In the genomic region with DNA sequence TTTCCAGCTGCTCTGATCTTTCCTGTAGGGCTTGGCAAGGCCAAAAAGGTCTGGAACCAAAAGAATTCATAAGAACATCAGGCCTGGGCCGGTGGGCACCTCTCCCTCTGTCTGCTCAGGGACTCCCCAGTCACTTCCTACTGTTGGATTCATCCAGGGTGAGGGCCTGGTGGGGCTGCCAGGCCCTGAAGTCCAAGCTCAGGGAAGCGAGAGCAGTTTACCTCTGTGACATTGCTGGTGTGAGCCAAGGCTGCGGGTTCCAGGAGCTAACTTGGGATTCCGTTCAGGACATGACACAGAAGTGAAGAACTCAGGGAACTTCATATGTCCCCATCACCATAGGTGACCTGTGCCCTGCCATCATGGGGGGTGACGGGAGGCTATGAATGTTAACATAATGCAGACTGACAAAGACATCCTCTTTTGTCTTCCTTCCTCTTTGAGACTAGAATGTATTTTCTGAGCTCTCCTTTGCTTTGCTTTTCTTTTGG, we compare ENCODE assay signal across 10 cellular contexts.
A peak's percentile ranks its signal among the peaks of the same experiment; 100 is the strongest.
DNase-seq lines count a peak whose midpoint lies in the region; ATAC-seq and TF ChIP-seq lines count a peak whose summit lies in the region.
"Had no signal": no experiment of that assay in that cellular context is flagged by ENCODE, and none has a peak within 500 bp of the region (broad histone marks: within the 10 kb centered on the region; RNA-seq: fewer than 3 reads in every experiment).

No MANE protein-coding gene starts in this region.

- CTCF ChIA-PET in activated naive CD4-positive, alpha-beta T cell treated with anti-CD3 and anti-CD28 coated beads for 36 hours (lab: Charles Lee) = interaction anchor here (0.8 to 1.7 kb wide), 4 partner anchors 9 to 336 kb away, joined by 3 to 6 read pairs (median 4); no protein-coding TSS in a partner anchor

- no peak for TF ChIP-seq CTCF in lung (IDR thresholded peaks at IDR 0.05; ENCODE audit: control extremely low read depth, extremely low read depth)
- TF ChIP-seq CTCF in thoracic aorta (IDR thresholded peaks at IDR 0.05) = no peak

- peaks cover 10% of the 10 kb centered on the region in 2 donors for H3K4me1 ChIP-seq in lung (ENCODE audit: control insufficient read depth in 2 of 2, insufficient read depth in 2 of 2, low read length in 2 of 2)
- H3K4me1 ChIP-seq in thoracic aorta (ENCODE audit: control insufficient read depth in 1 of 2, low read depth in 2 of 2) = peaks cover 28 to 37% of the 10 kb centered on the region in 2 donors

- H3K9me3 Mint-ChIP-seq in activated naive CD4-positive, alpha-beta T cell treated with anti-CD3 and anti-CD28 coated beads for 36 hours = no peaks in the 10 kb centered on the region

- 36 to 81% (median 49%) methylated on average over 5 of the region's 5 CpGs for WGBS in adipose tissue, 3 donors
- 50 to 64% methylated on average over 5 of the region's 5 CpGs for WGBS in lung, 2 donors

- ATAC-seq in lung (ENCODE audit: insufficient read depth, low FRiP score) = no peak
- ATAC-seq in thoracic aorta (ENCODE audit: insufficient number of reproducible peaks, low FRiP score, low read depth) = no peak

- H3K36me3 Mint-ChIP-seq in activated naive CD4-positive, alpha-beta T cell treated with anti-CD3 and anti-CD28 coated beads for 36 hours (ENCODE audit: low read depth) = no peaks in the 10 kb centered on the region

- H3K36me3 ChIP-seq in lung (ENCODE audit: control insufficient read depth in 2 of 2, insufficient read depth in 2 of 2, low read length in 2 of 2) (no peaks in the 10 kb centered on the region), thoracic aorta (no peaks in the 10 kb centered on the region)

- peak; percentile 38 for DNase-seq in NCI-H510A treated with DMSO at 0.1 percent for 48 hours (lab: John Stamatoyannopoulos, UW)
- DNase-seq in NCI-H510A (lab: John Stamatoyannopoulos, UW) = no peak
- DNase-seq in lung (ENCODE audit: low spot score) = no peak
- no peak for DNase-seq in thoracic aorta (ENCODE audit: low spot score)
- no peak for DNase-seq in activated gamma-delta T cell (lab: John Stamatoyannopoulos, UW)
- no peak for DNase-seq in activated CD8-positive, alpha-beta memory T cell treated with anti-CD3 and anti-CD28 coated beads, Interleukin-2, amount 50 U/mL, for 4 hours
- DNase-seq in activated naive CD4-positive, alpha-beta T cell treated with anti-CD3 and anti-CD28 coated beads for 36 hours = no peak
- DNase-seq: effector CD4-positive, alpha-beta T cell; T-helper 9 cell had no signal

- intact Hi-C loops in activated naive CD4-positive, alpha-beta T cell treated with anti-CD3 and anti-CD28 coated beads for 36 hours (cut with micrococcal nuclease) = no loop called here

- no peak overlapping the region for H3K4me3 ChIP-seq in lung
- peak overlapping the region; percentile 78 for H3K4me3 ChIP-seq in thoracic aorta

- peaks cover 5% of the 10 kb centered on the region for H3K4me1 Mint-ChIP-seq in activated naive CD4-positive, alpha-beta T cell treated with anti-CD3 and anti-CD28 coated beads for 36 hours (ENCODE audit: low read depth)

- H3K27me3 ChIP-seq in lung (ENCODE audit: control insufficient read depth, insufficient read depth) (no peaks in the 10 kb centered on the region), thoracic aorta (replicated peaks; ENCODE audit: insufficient read depth) (no peaks in the 10 kb centered on the region)

- H3K9me3 ChIP-seq in lung (ENCODE audit: control insufficient read depth in 2 of 2, insufficient read depth in 1 of 2, low read length in 1 of 2) (no peaks in the 10 kb centered on the region), thoracic aorta (no peaks in the 10 kb centered on the region)

- H3K4me3 Mint-ChIP-seq in activated naive CD4-positive, alpha-beta T cell treated with anti-CD3 and anti-CD28 coated beads for 36 hours = no peak overlapping the region

- H3K27ac ChIP-seq in adipose tissue (ENCODE audit: low read depth, low read length) (peak overlapping the region; percentile 60), lung (ENCODE audit: low read depth in 1 of 2, low read length in 1 of 2) (peak overlapping the region; percentile 71 to 89), thoracic aorta (peak overlapping the region; percentile 82 to 97)

- no peak overlapping the region for H3K27ac Mint-ChIP-seq in activated naive CD4-positive, alpha-beta T cell treated with anti-CD3 and anti-CD28 coated beads for 36 hours

- H3K27me3 Mint-ChIP-seq in activated naive CD4-positive, alpha-beta T cell treated with anti-CD3 and anti-CD28 coated beads for 36 hours (ENCODE audit: low read depth) = peaks cover 7% of the 10 kb centered on the region
